ENCODE assay signal across 1 cellular context in the genomic region with DNA sequence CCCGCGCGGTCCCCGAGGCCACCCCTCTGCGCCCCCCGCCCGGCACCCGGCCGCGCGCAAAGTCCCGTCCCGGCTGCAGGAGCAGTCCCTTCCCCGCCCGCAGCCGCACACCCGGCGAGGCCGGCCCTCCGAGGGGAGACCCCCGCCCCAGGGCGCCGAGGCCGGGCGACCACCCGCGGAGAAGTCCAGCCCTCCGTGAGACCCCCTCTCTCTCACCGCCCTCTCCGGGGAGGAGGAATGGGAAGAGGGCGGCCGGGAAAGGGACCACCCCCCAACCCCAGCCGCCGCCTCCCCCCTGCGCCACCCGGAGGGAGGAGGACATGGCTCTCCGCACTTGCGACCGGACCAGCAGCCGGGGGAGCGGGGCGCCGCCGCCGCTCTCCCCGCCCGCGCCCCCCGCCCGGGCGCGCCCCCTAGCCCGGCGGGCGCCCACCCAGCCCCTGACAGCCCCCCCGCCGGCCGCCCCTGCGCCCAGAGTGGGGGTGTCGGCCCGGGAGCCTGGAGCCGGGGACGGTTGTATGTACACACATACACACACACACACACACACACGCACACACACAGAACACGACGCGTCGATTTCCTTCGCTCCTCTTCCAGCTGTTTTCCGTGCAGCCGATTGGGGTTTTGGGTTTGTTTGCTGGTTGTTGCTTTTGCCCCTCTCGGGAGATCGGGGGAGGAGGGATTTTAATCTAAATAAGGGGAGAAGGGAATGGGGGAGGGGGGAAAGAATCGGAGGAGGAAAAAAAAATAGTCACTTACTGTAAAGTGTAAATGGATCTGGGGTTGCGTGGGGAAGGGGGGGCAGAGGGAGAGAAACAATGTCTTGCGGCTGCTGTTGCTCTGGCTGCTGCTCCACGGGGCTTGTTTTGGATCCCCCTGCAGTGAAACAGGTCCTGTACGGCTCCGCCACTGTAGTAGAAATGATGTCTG.
TF ChIP-seq lines count a peak whose summit lies in the region.

TSS of gene ATXN1 (minus strand) at position 925 of the 933 bp plus-strand sequence.

TF ChIP-seq in HepG2, 621 proteins besides CTCF, POLR2A, EP300 and RAD21 (continued from another document and continues in another):
- TF ChIP-seq ETV5 (CRISPR knock-in tag; IDR thresholded peaks at IDR 0.05; ENCODE audit: borderline replicate concordance) = no peak
- no peak for TF ChIP-seq ZMYM2 (CRISPR knock-in tag; IDR thresholded peaks at IDR 0.05)
- no peak for TF ChIP-seq ZNF589 (CRISPR knock-in tag; conservative IDR thresholded peaks at IDR 0.05)
- TF ChIP-seq ZNF562 (CRISPR knock-in tag; IDR thresholded peaks at IDR 0.05; ENCODE audit: borderline replicate concordance) = no peak
- no peak for TF ChIP-seq NFKBIZ (CRISPR knock-in tag; IDR thresholded peaks at IDR 0.05)
- TF ChIP-seq ZNF337 (CRISPR knock-in tag; IDR thresholded peaks at IDR 0.05; ENCODE audit: borderline replicate concordance, low read depth) = no peak
- TF ChIP-seq SPEN (CRISPR knock-in tag; IDR thresholded peaks at IDR 0.05; ENCODE audit: low read depth) = no peak
- peak; percentile 10; the same call in 1 of the 2 replicates for TF ChIP-seq ZNF768 (CRISPR knock-in tag; IDR thresholded peaks at IDR 0.05)
- TF ChIP-seq TCF7L2 (IDR thresholded peaks at IDR 0.05; ENCODE audit: low read depth, low read length) = no peak
- peak; percentile 63; the same call in 1 of the 2 replicates for TF ChIP-seq PATZ1 (CRISPR knock-in tag; IDR thresholded peaks at IDR 0.05)
- TF ChIP-seq ZNF343 (CRISPR knock-in tag; IDR thresholded peaks at IDR 0.05) = no peak
- TF ChIP-seq RXRB (CRISPR knock-in tag; IDR thresholded peaks at IDR 0.05; ENCODE audit: borderline replicate concordance) = no peak
- TF ChIP-seq NAIF1 (CRISPR knock-in tag; IDR thresholded peaks at IDR 0.05; ENCODE audit: borderline replicate concordance) = no peak
- no peak for TF ChIP-seq LRRFIP1 (CRISPR knock-in tag; conservative IDR thresholded peaks at IDR 0.05)
- no peak for TF ChIP-seq TBP (CRISPR knock-in tag; IDR thresholded peaks at IDR 0.05)
- TF ChIP-seq, protein P1, sequence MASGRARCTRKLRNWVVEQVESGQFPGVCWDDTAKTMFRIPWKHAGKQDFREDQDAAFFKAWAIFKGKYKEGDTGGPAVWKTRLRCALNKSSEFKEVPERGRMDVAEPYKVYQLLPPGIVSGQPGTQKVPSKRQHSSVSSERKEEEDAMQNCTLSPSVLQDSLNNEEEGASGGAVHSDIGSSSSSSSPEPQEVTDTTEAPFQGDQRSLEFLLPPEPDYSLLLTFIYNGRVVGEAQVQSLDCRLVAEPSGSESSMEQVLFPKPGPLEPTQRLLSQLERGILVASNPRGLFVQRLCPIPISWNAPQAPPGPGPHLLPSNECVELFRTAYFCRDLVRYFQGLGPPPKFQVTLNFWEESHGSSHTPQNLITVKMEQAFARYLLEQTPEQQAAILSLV (CRISPR knock-in tag; IDR thresholded peaks at IDR 0.05; ENCODE audit: borderline replicate concordance) = no peak
- no peak for TF ChIP-seq ZNF451 (CRISPR knock-in tag; IDR thresholded peaks at IDR 0.05)
- TF ChIP-seq, protein P2, sequence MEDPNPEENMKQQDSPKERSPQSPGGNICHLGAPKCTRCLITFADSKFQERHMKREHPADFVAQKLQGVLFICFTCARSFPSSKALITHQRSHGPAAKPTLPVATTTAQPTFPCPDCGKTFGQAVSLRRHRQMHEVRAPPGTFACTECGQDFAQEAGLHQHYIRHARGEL (CRISPR knock-in tag; IDR thresholded peaks at IDR 0.05) = no peak
- TF ChIP-seq SAFB2 (CRISPR knock-in tag; IDR thresholded peaks at IDR 0.05; ENCODE audit: borderline replicate concordance, low read depth) = no peak
- TF ChIP-seq ZMYM3 (CRISPR knock-in tag; IDR thresholded peaks at IDR 0.05) = no peak
- TF ChIP-seq GATA4 (IDR thresholded peaks at IDR 0.05; ENCODE audit: borderline replicate concordance, low read depth) = no peak
- no peak for TF ChIP-seq GFI1 (CRISPR knock-in tag; IDR thresholded peaks at IDR 0.05; ENCODE audit: borderline replicate concordance)
- no peak for TF ChIP-seq ZNF569 (CRISPR knock-in tag; IDR thresholded peaks at IDR 0.05; ENCODE audit: borderline replicate concordance)
- TF ChIP-seq IRF2 (CRISPR knock-in tag; IDR thresholded peaks at IDR 0.05) = no peak
- no peak for TF ChIP-seq ZNF83 (CRISPR knock-in tag; IDR thresholded peaks at IDR 0.05; ENCODE audit: borderline replicate concordance)
- TF ChIP-seq RARG (CRISPR knock-in tag; IDR thresholded peaks at IDR 0.05; ENCODE audit: low read depth) = no peak
- no peak for TF ChIP-seq PHF8 (CRISPR knock-in tag; IDR thresholded peaks at IDR 0.05)
- 0 out of 2 replicates have a peak, but pooled peaks have one; percentile 29 for TF ChIP-seq FIP1L1 (IDR thresholded peaks at IDR 0.05; ENCODE audit: borderline replicate concordance, insufficient read depth, low read depth, low read length)
- TF ChIP-seq ZBTB40 (IDR thresholded peaks at IDR 0.05) = no peak
- TF ChIP-seq ZBTB40 (CRISPR knock-in tag; IDR thresholded peaks at IDR 0.05) = no peak
- TF ChIP-seq PHF20 (CRISPR knock-in tag; IDR thresholded peaks at IDR 0.05) = no peak; the same call in 1 of the 2 replicates
- no peak for TF ChIP-seq ZBTB38 (CRISPR knock-in tag; IDR thresholded peaks at IDR 0.05)
- TF ChIP-seq JUND (CRISPR knock-in tag; IDR thresholded peaks at IDR 0.05) = no peak
- TF ChIP-seq MNT (IDR thresholded peaks at IDR 0.05) = 0 out of 2 replicates have a peak, but pooled peaks have one; percentile 4
- TF ChIP-seq KDM5A (IDR thresholded peaks at IDR 0.05; ENCODE audit: borderline replicate concordance, low read length) = peak; percentile 51; the same call in 1 of the 2 replicates
- TF ChIP-seq ZNF7 (CRISPR knock-in tag; IDR thresholded peaks at IDR 0.05) = no peak
- TF ChIP-seq, protein P3, sequence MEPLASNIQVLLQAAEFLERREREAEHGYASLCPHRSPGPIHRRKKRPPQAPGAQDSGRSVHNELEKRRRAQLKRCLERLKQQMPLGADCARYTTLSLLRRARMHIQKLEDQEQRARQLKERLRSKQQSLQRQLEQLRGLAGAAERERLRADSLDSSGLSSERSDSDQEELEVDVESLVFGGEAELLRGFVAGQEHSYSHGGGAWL (CRISPR knock-in tag; IDR thresholded peaks at IDR 0.05) = no peak
- TF ChIP-seq ZFP41 (CRISPR knock-in tag; IDR thresholded peaks at IDR 0.05; ENCODE audit: borderline replicate concordance) = no peak
- TF ChIP-seq, protein P4, sequence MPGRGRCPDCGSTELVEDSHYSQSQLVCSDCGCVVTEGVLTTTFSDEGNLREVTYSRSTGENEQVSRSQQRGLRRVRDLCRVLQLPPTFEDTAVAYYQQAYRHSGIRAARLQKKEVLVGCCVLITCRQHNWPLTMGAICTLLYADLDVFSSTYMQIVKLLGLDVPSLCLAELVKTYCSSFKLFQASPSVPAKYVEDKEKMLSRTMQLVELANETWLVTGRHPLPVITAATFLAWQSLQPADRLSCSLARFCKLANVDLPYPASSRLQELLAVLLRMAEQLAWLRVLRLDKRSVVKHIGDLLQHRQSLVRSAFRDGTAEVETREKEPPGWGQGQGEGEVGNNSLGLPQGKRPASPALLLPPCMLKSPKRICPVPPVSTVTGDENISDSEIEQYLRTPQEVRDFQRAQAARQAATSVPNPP (CRISPR knock-in tag; IDR thresholded peaks at IDR 0.05) = no peak
- TF ChIP-seq SP140L (CRISPR knock-in tag; IDR thresholded peaks at IDR 0.05; ENCODE audit: borderline replicate concordance) = no peak
- TF ChIP-seq ELF4 (CRISPR knock-in tag; IDR thresholded peaks at IDR 0.05; ENCODE audit: borderline replicate concordance) = no peak
- TF ChIP-seq MTF2 (CRISPR knock-in tag; IDR thresholded peaks at IDR 0.05; ENCODE audit: borderline replicate concordance) = no peak
- no peak for TF ChIP-seq PHF21A (CRISPR knock-in tag; IDR thresholded peaks at IDR 0.05)
